ENCODE assay signal across 2 cellular contexts in the genomic region with DNA sequence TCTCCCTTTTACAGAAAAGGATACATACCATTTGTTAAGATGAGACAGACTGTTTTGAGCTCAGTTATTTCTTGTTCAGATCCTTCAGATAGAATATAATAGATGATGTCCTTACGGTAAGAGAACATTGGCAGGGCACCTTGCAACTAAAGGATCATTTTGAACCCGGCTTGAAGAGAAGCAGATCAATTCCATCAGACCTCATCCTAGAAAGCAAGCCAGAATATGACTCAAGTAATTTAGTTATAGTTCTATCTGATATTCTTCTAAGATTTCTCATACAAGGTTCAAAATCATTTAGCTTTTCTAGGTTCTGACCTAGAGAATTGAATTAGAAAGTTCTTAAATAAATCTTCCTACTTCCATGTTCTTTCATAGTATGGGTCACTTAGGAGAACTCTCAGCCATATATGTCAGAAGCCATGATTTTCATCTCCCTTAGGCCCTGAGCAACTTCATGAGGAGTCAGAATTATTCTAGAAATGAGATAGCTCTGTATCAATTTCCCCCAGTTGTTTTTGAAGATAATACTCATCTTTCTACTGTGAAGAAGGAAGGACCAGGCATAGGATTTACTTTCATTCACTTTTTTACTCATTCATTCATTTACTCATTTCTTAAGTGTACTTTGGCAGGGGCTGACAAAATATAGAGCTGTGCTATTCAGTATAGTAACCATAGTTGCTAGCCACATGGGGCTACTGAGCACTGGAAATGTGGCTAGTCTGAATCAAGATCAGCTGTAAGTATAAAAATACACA.
TF ChIP-seq lines count a peak whose summit lies in the region.

No MANE protein-coding gene starts in this region.

TF ChIP-seq in SK-N-SH, 30 proteins besides CTCF, POLR2A, EP300 and RAD21:
- TF ChIP-seq TCF12 (IDR thresholded peaks at IDR 0.05) = peak; percentile 55; the same call in 1 of the 2 replicates
- peak; percentile 23; the same call in 1 of the 2 replicates for TF ChIP-seq NFIC (IDR thresholded peaks at IDR 0.05; ENCODE audit: borderline replicate concordance)
- TF ChIP-seq EZH2phosphoT487 (IDR thresholded peaks at IDR 0.05; ENCODE audit: borderline replicate concordance, low read depth) = no peak
- no peak for TF ChIP-seq FOXJ3 (CRISPR knock-in tag; IDR thresholded peaks at IDR 0.05)
- peak; percentile 45; the same call in 1 of the 2 replicates for TF ChIP-seq POLR2AphosphoS5 (IDR thresholded peaks at IDR 0.05; ENCODE audit: low read depth, low read length)
- TF ChIP-seq MXI1 (IDR thresholded peaks at IDR 0.05; ENCODE audit: low read depth, low read length) = no peak
- TF ChIP-seq NRF1 (IDR thresholded peaks at IDR 0.05; ENCODE audit: low read depth, low read length) = no peak
- TF ChIP-seq, protein P1, sequence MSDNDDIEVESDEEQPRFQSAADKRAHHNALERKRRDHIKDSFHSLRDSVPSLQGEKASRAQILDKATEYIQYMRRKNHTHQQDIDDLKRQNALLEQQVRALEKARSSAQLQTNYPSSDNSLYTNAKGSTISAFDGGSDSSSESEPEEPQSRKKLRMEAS (IDR thresholded peaks at IDR 0.05; ENCODE audit: low read depth) = no peak
- TF ChIP-seq RFX5 (IDR thresholded peaks at IDR 0.05; ENCODE audit: low read length) = no peak
- TF ChIP-seq JUND (IDR thresholded peaks at IDR 0.05) = 0 out of 2 replicates have a peak, but pooled peaks have one; percentile 16
- TF ChIP-seq SIN3A (IDR thresholded peaks at IDR 0.05; ENCODE audit: borderline replicate concordance, low read depth, low read length) = no peak
- TF ChIP-seq, protein P2, sequence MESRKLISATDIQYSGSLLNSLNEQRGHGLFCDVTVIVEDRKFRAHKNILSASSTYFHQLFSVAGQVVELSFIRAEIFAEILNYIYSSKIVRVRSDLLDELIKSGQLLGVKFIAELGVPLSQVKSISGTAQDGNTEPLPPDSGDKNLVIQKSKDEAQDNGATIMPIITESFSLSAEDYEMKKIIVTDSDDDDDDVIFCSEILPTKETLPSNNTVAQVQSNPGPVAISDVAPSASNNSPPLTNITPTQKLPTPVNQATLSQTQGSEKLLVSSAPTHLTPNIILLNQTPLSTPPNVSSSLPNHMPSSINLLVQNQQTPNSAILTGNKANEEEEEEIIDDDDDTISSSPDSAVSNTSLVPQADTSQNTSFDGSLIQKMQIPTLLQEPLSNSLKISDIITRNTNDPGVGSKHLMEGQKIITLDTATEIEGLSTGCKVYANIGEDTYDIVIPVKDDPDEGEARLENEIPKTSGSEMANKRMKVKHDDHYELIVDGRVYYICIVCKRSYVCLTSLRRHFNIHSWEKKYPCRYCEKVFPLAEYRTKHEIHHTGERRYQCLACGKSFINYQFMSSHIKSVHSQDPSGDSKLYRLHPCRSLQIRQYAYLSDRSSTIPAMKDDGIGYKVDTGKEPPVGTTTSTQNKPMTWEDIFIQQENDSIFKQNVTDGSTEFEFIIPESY (IDR thresholded peaks at IDR 0.05; ENCODE audit: borderline replicate concordance, low read depth) = no peak
- TF ChIP-seq, protein P3, sequence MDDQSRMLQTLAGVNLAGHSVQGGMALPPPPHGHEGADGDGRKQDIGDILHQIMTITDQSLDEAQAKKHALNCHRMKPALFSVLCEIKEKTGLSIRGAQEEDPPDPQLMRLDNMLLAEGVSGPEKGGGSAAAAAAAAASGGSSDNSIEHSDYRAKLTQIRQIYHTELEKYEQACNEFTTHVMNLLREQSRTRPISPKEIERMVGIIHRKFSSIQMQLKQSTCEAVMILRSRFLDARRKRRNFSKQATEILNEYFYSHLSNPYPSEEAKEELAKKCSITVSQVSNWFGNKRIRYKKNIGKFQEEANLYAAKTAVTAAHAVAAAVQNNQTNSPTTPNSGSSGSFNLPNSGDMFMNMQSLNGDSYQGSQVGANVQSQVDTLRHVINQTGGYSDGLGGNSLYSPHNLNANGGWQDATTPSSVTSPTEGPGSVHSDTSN (IDR thresholded peaks at IDR 0.05) = peak; percentile 40; the same call in 1 of the 2 replicates
- TF ChIP-seq, protein P4, sequence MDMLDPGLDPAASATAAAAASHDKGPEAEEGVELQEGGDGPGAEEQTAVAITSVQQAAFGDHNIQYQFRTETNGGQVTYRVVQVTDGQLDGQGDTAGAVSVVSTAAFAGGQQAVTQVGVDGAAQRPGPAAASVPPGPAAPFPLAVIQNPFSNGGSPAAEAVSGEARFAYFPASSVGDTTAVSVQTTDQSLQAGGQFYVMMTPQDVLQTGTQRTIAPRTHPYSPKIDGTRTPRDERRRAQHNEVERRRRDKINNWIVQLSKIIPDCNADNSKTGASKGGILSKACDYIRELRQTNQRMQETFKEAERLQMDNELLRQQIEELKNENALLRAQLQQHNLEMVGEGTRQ (IDR thresholded peaks at IDR 0.05; ENCODE audit: borderline replicate concordance, low read depth, low read length) = no peak
- TF ChIP-seq GATA2 (CRISPR knock-in tag; IDR thresholded peaks at IDR 0.05) = no peak
- TF ChIP-seq ELF1 (IDR thresholded peaks at IDR 0.05) = no peak
- TF ChIP-seq RXRA (IDR thresholded peaks at IDR 0.05; ENCODE audit: borderline replicate concordance, low read depth) = no peak
- TF ChIP-seq MEF2A (IDR thresholded peaks at IDR 0.05; ENCODE audit: borderline replicate concordance, low read depth) = no peak
- TF ChIP-seq YY1 (IDR thresholded peaks at IDR 0.05; ENCODE audit: low read depth) = no peak
- no peak for TF ChIP-seq FOSL2 (IDR thresholded peaks at IDR 0.05; ENCODE audit: borderline replicate concordance, low read depth)

TF ChIP-seq in GM12878, 131 proteins besides CTCF, POLR2A, EP300 and RAD21 (continues in another document):
- no peak for TF ChIP-seq TARDBP (IDR thresholded peaks at IDR 0.05; ENCODE audit: borderline replicate concordance)
- TF ChIP-seq, protein P5, sequence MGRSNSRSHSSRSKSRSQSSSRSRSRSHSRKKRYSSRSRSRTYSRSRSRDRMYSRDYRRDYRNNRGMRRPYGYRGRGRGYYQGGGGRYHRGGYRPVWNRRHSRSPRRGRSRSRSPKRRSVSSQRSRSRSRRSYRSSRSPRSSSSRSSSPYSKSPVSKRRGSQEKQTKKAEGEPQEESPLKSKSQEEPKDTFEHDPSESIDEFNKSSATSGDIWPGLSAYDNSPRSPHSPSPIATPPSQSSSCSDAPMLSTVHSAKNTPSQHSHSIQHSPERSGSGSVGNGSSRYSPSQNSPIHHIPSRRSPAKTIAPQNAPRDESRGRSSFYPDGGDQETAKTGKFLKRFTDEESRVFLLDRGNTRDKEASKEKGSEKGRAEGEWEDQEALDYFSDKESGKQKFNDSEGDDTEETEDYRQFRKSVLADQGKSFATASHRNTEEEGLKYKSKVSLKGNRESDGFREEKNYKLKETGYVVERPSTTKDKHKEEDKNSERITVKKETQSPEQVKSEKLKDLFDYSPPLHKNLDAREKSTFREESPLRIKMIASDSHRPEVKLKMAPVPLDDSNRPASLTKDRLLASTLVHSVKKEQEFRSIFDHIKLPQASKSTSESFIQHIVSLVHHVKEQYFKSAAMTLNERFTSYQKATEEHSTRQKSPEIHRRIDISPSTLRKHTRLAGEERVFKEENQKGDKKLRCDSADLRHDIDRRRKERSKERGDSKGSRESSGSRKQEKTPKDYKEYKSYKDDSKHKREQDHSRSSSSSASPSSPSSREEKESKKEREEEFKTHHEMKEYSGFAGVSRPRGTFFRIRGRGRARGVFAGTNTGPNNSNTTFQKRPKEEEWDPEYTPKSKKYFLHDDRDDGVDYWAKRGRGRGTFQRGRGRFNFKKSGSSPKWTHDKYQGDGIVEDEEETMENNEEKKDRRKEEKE (IDR thresholded peaks at IDR 0.05) = no peak
- TF ChIP-seq ASH2L (IDR thresholded peaks at IDR 0.05; ENCODE audit: borderline replicate concordance, low read depth) = no peak
- no peak for TF ChIP-seq SMARCA5 (IDR thresholded peaks at IDR 0.05)
- TF ChIP-seq, protein P6, sequence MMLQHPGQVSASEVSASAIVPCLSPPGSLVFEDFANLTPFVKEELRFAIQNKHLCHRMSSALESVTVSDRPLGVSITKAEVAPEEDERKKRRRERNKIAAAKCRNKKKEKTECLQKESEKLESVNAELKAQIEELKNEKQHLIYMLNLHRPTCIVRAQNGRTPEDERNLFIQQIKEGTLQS (IDR thresholded peaks at IDR 0.05; ENCODE audit: borderline replicate concordance, extremely low read depth, low read depth, low read length) = no peak
- TF ChIP-seq HDAC2 (IDR thresholded peaks at IDR 0.05) = no peak
- no peak for TF ChIP-seq IKZF1 (conservative IDR thresholded peaks at IDR 0.05)
- no peak for TF ChIP-seq WRNIP1 (IDR thresholded peaks at IDR 0.05; ENCODE audit: borderline replicate concordance, low read depth, low read length)
- no peak for TF ChIP-seq CBX3 (IDR thresholded peaks at IDR 0.05; ENCODE audit: borderline replicate concordance, low read depth)
- TF ChIP-seq, protein P7, sequence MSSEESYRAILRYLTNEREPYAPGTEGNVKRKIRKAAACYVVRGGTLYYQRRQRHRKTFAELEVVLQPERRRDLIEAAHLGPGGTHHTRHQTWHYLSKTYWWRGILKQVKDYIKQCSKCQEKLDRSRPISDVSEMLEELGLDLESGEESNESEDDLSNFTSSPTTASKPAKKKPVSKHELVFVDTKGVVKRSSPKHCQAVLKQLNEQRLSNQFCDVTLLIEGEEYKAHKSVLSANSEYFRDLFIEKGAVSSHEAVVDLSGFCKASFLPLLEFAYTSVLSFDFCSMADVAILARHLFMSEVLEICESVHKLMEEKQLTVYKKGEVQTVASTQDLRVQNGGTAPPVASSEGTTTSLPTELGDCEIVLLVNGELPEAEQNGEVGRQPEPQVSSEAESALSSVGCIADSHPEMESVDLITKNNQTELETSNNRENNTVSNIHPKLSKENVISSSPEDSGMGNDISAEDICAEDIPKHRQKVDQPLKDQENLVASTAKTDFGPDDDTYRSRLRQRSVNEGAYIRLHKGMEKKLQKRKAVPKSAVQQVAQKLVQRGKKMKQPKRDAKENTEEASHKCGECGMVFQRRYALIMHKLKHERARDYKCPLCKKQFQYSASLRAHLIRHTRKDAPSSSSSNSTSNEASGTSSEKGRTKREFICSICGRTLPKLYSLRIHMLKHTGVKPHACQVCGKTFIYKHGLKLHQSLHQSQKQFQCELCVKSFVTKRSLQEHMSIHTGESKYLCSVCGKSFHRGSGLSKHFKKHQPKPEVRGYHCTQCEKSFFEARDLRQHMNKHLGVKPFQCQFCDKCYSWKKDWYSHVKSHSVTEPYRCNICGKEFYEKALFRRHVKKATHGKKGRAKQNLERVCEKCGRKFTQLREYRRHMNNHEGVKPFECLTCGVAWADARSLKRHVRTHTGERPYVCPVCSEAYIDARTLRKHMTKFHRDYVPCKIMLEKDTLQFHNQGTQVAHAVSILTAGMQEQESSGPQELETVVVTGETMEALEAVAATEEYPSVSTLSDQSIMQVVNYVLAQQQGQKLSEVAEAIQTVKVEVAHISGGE (CRISPR knock-in tag; IDR thresholded peaks at IDR 0.05) = no peak
- TF ChIP-seq, protein P8, sequence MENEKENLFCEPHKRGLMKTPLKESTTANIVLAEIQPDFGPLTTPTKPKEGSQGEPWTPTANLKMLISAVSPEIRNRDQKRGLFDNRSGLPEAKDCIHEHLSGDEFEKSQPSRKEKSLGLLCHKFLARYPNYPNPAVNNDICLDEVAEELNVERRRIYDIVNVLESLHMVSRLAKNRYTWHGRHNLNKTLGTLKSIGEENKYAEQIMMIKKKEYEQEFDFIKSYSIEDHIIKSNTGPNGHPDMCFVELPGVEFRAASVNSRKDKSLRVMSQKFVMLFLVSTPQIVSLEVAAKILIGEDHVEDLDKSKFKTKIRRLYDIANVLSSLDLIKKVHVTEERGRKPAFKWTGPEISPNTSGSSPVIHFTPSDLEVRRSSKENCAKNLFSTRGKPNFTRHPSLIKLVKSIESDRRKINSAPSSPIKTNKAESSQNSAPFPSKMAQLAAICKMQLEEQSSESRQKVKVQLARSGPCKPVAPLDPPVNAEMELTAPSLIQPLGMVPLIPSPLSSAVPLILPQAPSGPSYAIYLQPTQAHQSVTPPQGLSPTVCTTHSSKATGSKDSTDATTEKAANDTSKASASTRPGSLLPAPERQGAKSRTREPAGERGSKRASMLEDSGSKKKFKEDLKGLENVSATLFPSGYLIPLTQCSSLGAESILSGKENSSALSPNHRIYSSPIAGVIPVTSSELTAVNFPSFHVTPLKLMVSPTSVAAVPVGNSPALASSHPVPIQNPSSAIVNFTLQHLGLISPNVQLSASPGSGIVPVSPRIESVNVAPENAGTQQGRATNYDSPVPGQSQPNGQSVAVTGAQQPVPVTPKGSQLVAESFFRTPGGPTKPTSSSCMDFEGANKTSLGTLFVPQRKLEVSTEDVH (IDR thresholded peaks at IDR 0.05; ENCODE audit: low read depth, partially characterized antibody) = no peak
- TF ChIP-seq, protein P9, sequence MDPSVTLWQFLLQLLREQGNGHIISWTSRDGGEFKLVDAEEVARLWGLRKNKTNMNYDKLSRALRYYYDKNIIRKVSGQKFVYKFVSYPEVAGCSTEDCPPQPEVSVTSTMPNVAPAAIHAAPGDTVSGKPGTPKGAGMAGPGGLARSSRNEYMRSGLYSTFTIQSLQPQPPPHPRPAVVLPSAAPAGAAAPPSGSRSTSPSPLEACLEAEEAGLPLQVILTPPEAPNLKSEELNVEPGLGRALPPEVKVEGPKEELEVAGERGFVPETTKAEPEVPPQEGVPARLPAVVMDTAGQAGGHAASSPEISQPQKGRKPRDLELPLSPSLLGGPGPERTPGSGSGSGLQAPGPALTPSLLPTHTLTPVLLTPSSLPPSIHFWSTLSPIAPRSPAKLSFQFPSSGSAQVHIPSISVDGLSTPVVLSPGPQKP (IDR thresholded peaks at IDR 0.05; ENCODE audit: low read depth, low read length) = no peak
- 0 out of 2 replicates have a peak, but pooled peaks have one; percentile 34 for TF ChIP-seq NFIC (IDR thresholded peaks at IDR 0.05; ENCODE audit: low read depth, low read length)
- TF ChIP-seq JUNB (IDR thresholded peaks at IDR 0.05) = peak; percentile 66
- TF ChIP-seq SPI1 (IDR thresholded peaks at IDR 0.05; ENCODE audit: borderline replicate concordance, insufficient read depth, low read depth, low read length) = no peak
- TF ChIP-seq, protein P10, sequence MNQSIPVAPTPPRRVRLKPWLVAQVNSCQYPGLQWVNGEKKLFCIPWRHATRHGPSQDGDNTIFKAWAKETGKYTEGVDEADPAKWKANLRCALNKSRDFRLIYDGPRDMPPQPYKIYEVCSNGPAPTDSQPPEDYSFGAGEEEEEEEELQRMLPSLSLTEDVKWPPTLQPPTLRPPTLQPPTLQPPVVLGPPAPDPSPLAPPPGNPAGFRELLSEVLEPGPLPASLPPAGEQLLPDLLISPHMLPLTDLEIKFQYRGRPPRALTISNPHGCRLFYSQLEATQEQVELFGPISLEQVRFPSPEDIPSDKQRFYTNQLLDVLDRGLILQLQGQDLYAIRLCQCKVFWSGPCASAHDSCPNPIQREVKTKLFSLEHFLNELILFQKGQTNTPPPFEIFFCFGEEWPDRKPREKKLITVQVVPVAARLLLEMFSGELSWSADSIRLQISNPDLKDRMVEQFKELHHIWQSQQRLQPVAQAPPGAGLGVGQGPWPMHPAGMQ (IDR thresholded peaks at IDR 0.05; ENCODE audit: borderline replicate concordance) = no peak
